ENCODE assay signal across 8 cellular contexts in genomic region chr20:47273591-47274235, GRCh38.
DNase-seq lines count a peak whose midpoint lies in the region; ATAC-seq and TF ChIP-seq lines count a peak whose summit lies in the region.

No MANE protein-coding gene starts in this region.

- no peaks in the 10 kb centered on the region for H3K27me3 ChIP-seq in GM23338 (ENCODE audit: insufficient read depth)
- H3K27me3 ChIP-seq in skeletal muscle satellite cell (ENCODE audit: control insufficient read depth, insufficient read depth, low read length): no peaks in the 10 kb centered on the region

- no peak overlapping the region for H3K4me3 Mint-ChIP-seq in GM23338
- H3K4me3 Mint-ChIP-seq in WTC11: no peak overlapping the region
- no peak overlapping the region for H3K4me3 Mint-ChIP-seq in nephron progenitor cell

- ATAC-seq in GM23338 (no peak), WTC11 (no peak), mucosa of descending colon (no peak), HG03521 (IDR thresholded peaks at IDR 0.05; ENCODE audit: unreplicated experiment) (no peak), HG02870 (IDR thresholded peaks at IDR 0.05; ENCODE audit: unreplicated experiment) (no peak)

- H3K9ac ChIP-seq in skeletal muscle satellite cell (ENCODE audit: low read depth, low read length): peak overlapping the region; percentile 69

- peak overlapping the region; percentile 61; the same call in 1 of the 2 replicates for H3K27ac ChIP-seq in GM23338 (ENCODE audit: low read depth)

- 0 out of 2 replicates have a peak, but pooled peaks cover 5% of the 10 kb centered on the region for H3K4me1 ChIP-seq in GM23338 (ENCODE audit: insufficient read depth)
- H3K4me1 ChIP-seq in skeletal muscle satellite cell (ENCODE audit: control insufficient read depth, insufficient read depth, low read length): peaks cover 67% of the 10 kb centered on the region
- no peaks in the 10 kb centered on the region for H3K4me1 ChIP-seq in mucosa of descending colon (ENCODE audit: low read depth)

- H3K27ac Mint-ChIP-seq in GM23338 (peak overlapping the region; percentile 21; the same call in 1 of the 2 replicates), WTC11 (peak overlapping the region; percentile 67), nephron progenitor cell (no peak overlapping the region)

- H3K36me3 ChIP-seq in GM23338 (ENCODE audit: insufficient read depth) (peaks cover 24% of the 10 kb centered on the region), skeletal muscle satellite cell (ENCODE audit: insufficient read depth, low read length) (peaks cover 44% of the 10 kb centered on the region), mucosa of descending colon (ENCODE audit: low read depth) (no peaks in the 10 kb centered on the region)

- H3K4me1 Mint-ChIP-seq in GM23338: peaks cover 32% of the 10 kb centered on the region
- H3K4me1 Mint-ChIP-seq in WTC11: peaks cover 29% of the 10 kb centered on the region
- peaks cover 31% of the 10 kb centered on the region for H3K4me1 Mint-ChIP-seq in nephron progenitor cell

- peaks cover 41% of the 10 kb centered on the region for H3F3A ChIP-seq in GM23338 (replicated peaks; ENCODE audit: low read depth)

- no peaks in the 10 kb centered on the region for H3K9me3 ChIP-seq in skeletal muscle satellite cell (replicated peaks; ENCODE audit: low read length)
- no peaks in the 10 kb centered on the region for H3K9me3 ChIP-seq in mucosa of descending colon

- no peaks in the 10 kb centered on the region for H3K9me3 Mint-ChIP-seq in GM23338
- H3K9me3 Mint-ChIP-seq in WTC11: no peaks in the 10 kb centered on the region
- H3K9me3 Mint-ChIP-seq in nephron progenitor cell: no peaks in the 10 kb centered on the region

- no peak for DNase-seq in GM23338 (ENCODE audit: low spot score)
- DNase-seq in WTC11 (ENCODE audit: low spot score): no peak
- DNase-seq in fibroblast of villous mesenchyme (ENCODE audit: low read depth): peak; percentile 25
- DNase-seq in mucosa of descending colon: no peak
- no peak for DNase-seq in nephron progenitor cell

- no peak overlapping the region for H3K4me2 ChIP-seq in GM23338
- peak overlapping the region; percentile 67 for H3K4me2 ChIP-seq in skeletal muscle satellite cell (ENCODE audit: low read length)

- no peak overlapping the region for H3K4me3 ChIP-seq in GM23338
- H3K4me3 ChIP-seq in fibroblast of villous mesenchyme (ENCODE audit: low read depth, low read length): no peak overlapping the region
- H3K4me3 ChIP-seq in skeletal muscle satellite cell (ENCODE audit: low read length): peak overlapping the region; percentile 39
- no peak overlapping the region for H3K4me3 ChIP-seq in mucosa of descending colon

- H4K20me1 ChIP-seq in GM23338 (replicated peaks; ENCODE audit: insufficient read depth): peaks cover 10% of the 10 kb centered on the region; the same call in 1 of the 2 replicates

- POLR2A ChIA-PET in WTC11 (lab: Charles Lee): interaction anchor here (1.9 kb wide), 1 partner anchor 110 kb away, joined by 8 read pairs; no protein-coding TSS in a partner anchor

- H3K9me2 ChIP-seq in GM23338 (ENCODE audit: insufficient read depth): no peaks in the 10 kb centered on the region

- H3K27me3 Mint-ChIP-seq in GM23338 (ENCODE audit: insufficient read depth, low read depth, poor library complexity): peaks cover 12% of the 10 kb centered on the region
- H3K27me3 Mint-ChIP-seq in WTC11 (ENCODE audit: low read depth): no peaks in the 10 kb centered on the region
- H3K27me3 Mint-ChIP-seq in nephron progenitor cell (ENCODE audit: low read depth, poor library complexity): peaks cover 7% of the 10 kb centered on the region

- H3K36me3 Mint-ChIP-seq in GM23338 (ENCODE audit: low read depth) (peaks cover 90% of the 10 kb centered on the region), WTC11 (peaks cover 70% of the 10 kb centered on the region), nephron progenitor cell (ENCODE audit: low read depth) (peaks cover 61% of the 10 kb centered on the region)

- CTCF ChIA-PET in WTC11 (lab: Charles Lee): interaction anchor here (0.6 to 7.2 kb wide), 30 partner anchors 10 to 347 kb away, joined by 3 to 250 read pairs (median 4); partner anchors contain the start of gene ZMYND8

- intact Hi-C loops in mucosa of descending colon (cut with DNase I, micrococcal nuclease): loop anchor here (2.0 to 10.0 kb wide), 2 partner anchors 111 kb away; no protein-coding TSS in a partner anchor

- no peak overlapping the region for H2AFZ ChIP-seq in GM23338

- no peak for TF ChIP-seq CTCF in GM23338 (conservative IDR thresholded peaks at IDR 0.05; ENCODE audit: low read depth in 2 of 2)
- TF ChIP-seq CTCF in WTC11 (IDR thresholded peaks at IDR 0.05): no peak
- TF ChIP-seq CTCF in fibroblast of villous mesenchyme (IDR thresholded peaks at IDR 0.05; ENCODE audit: insufficient read depth, low read depth, low read length): no peak
- TF ChIP-seq CTCF in mucosa of descending colon (IDR thresholded peaks at IDR 0.05): no peak
- TF ChIP-seq CTCF in nephron progenitor cell (IDR thresholded peaks at IDR 0.05): no peak

- peaks cover 89% of the 10 kb centered on the region for H3K79me2 ChIP-seq in GM23338 (replicated peaks; ENCODE audit: insufficient read depth)

TF ChIP-seq in GM23338, 12 proteins besides CTCF, POLR2A, EP300 and RAD21 (continues in another document):
- TF ChIP-seq STAT1 (IDR thresholded peaks at IDR 0.05; ENCODE audit: unreplicated experiment) (no peak), POLR2AphosphoS5 (IDR thresholded peaks at IDR 0.05; ENCODE audit: low read depth) (no peak)

TF ChIP-seq in WTC11, 78 proteins besides CTCF, POLR2A, EP300 and RAD21:
- TF ChIP-seq ARID4B (CRISPR knock-in tag; IDR thresholded peaks at IDR 0.05; ENCODE audit: borderline replicate concordance) (no peak), ZNF121 (CRISPR knock-in tag; IDR thresholded peaks at IDR 0.05) (peak; percentile 66; the same call in 1 of the 2 replicates)
TF ChIP-seq in WTC11: peak in this region for 1.
